ENCODE assay signal across 8 cellular contexts in genomic region chr6:99613398-99613704, GRCh38. TPM values are rescaled to one million over a fixed set of nuclear protein-coding genes. Genes with fewer than 3 reads are reported as not detected.
DNase-seq lines count a peak whose midpoint lies in the region; ATAC-seq and TF ChIP-seq lines count a peak whose summit lies in the region.

No MANE protein-coding gene starts in this region.

- CTCF ChIA-PET in OCI-LY7 (lab: Charles Lee; ENCODE audit: unreplicated experiment), result no interaction called here

- peak overlapping the region; percentile 77; the same call in 1 of the 2 replicates for H2AFZ ChIP-seq in OCI-LY7 (ENCODE audit: low read length)

- H3K4me2 ChIP-seq in OCI-LY7 (ENCODE audit: low read length), result peak overlapping the region; percentile 57

- H3K27me3 ChIP-seq in effector memory CD4-positive, alpha-beta T cell (replicated peaks; ENCODE audit: control insufficient read depth, insufficient read depth, low read length, poor library complexity, severe bottlenecking), result peaks cover 82% of the 10 kb centered on the region

- TF ChIP-seq CTCF in C4-2B (conservative IDR thresholded peaks at IDR 0.05) (peak; percentile 51), OCI-LY7 (conservative IDR thresholded peaks at IDR 0.05; ENCODE audit: low read length) (peak; percentile 50)

- no peaks in the 10 kb centered on the region for H3K9me2 ChIP-seq in OCI-LY7 (ENCODE audit: insufficient read depth, low read length)

- H3K36me3 ChIP-seq in OCI-LY7 (ENCODE audit: insufficient read depth, low read length), result no peaks in the 10 kb centered on the region
- H3K36me3 ChIP-seq in effector memory CD4-positive, alpha-beta T cell (ENCODE audit: control insufficient read depth, insufficient read depth, low read length), result no peaks in the 10 kb centered on the region

- H3K4me1 ChIP-seq in OCI-LY7 (ENCODE audit: insufficient read depth, low read length, poor library complexity, severe bottlenecking), result no peaks in the 10 kb centered on the region
- H3K4me1 ChIP-seq in effector memory CD4-positive, alpha-beta T cell (ENCODE audit: control insufficient read depth, insufficient read depth, low read length, poor library complexity, severe bottlenecking), result peaks cover 27% of the 10 kb centered on the region

- peaks cover 0 to 7% (median 6%) of the 10 kb centered on the region in 3 donors for H3K36me3 Mint-ChIP-seq in naive thymus-derived CD8-positive, alpha-beta T cell

- peak; percentile 35 for ATAC-seq in GM18861 (IDR thresholded peaks at IDR 0.05; ENCODE audit: unreplicated experiment)
- ATAC-seq in HG03039 (IDR thresholded peaks at IDR 0.05; ENCODE audit: unreplicated experiment), result peak; percentile 50
- ATAC-seq in naive thymus-derived CD8-positive, alpha-beta T cell, result peak; percentile 49 to 57

- BruUV-seq in OCI-LY7 (replicated peaks; lab: Mats Ljungman, UMichigan), result no TSS peak

- H3K9me3 Mint-ChIP-seq in naive thymus-derived CD8-positive, alpha-beta T cell, result peaks cover 0 to 19% (median 11%) of the 10 kb centered on the region in 9 donors

- intact Hi-C loops in OCI-LY7 (cut with micrococcal nuclease; ENCODE audit: unreplicated experiment), result no loop called here

- H3K9me3 ChIP-seq in OCI-LY7 (ENCODE audit: low read length), result no peaks in the 10 kb centered on the region
- H3K9me3 ChIP-seq in effector memory CD4-positive, alpha-beta T cell (ENCODE audit: control insufficient read depth, low read length), result no peaks in the 10 kb centered on the region

- H3K4me1 Mint-ChIP-seq in naive thymus-derived CD8-positive, alpha-beta T cell, result peaks cover 10 to 23% (median 16%) of the 10 kb centered on the region in 4 donors

- peak overlapping the region; percentile 60 for H3K4me3 ChIP-seq in OCI-LY7 (ENCODE audit: low read depth, low read length, poor library complexity, severe bottlenecking)
- peak overlapping the region; percentile 57 for H3K4me3 ChIP-seq in effector memory CD4-positive, alpha-beta T cell (ENCODE audit: insufficient read depth, low read depth, low read length, poor library complexity, severe bottlenecking)

- POLR2A ChIA-PET in OCI-LY7 (lab: Charles Lee), result no interaction called here
- POLR2A ChIA-PET in naive thymus-derived CD8-positive, alpha-beta T cell (lab: Charles Lee), result no interaction called here

- peaks cover 66 to 90% (median 76%) of the 10 kb centered on the region in 5 donors for H3K27me3 Mint-ChIP-seq in naive thymus-derived CD8-positive, alpha-beta T cell

- H4K20me1 ChIP-seq in OCI-LY7 (ENCODE audit: insufficient read depth, low read length), result no peaks in the 10 kb centered on the region

- DNase-seq in OCI-LY7 (ENCODE audit: low spot score) (peak; percentile 24), NCI-H1436 (lab: John Stamatoyannopoulos, UW) (no peak), KG1 (lab: John Stamatoyannopoulos, UW) (no peak)
- no peak for DNase-seq in effector memory CD4-positive, alpha-beta T cell
- DNase-seq in naive thymus-derived CD8-positive, alpha-beta T cell, result peak in 2 of 10 donors; percentile 34 to 65

- peak overlapping the region in 5 of 10 donors; percentile 49 to 77 (median 74) for H3K4me3 Mint-ChIP-seq in naive thymus-derived CD8-positive, alpha-beta T cell

- no peaks in the 10 kb centered on the region for H3K79me2 ChIP-seq in OCI-LY7 (ENCODE audit: insufficient read depth, low read depth, low read length)

- H3K27ac Mint-ChIP-seq in naive thymus-derived CD8-positive, alpha-beta T cell, result no peak overlapping the region

- H3K27ac ChIP-seq in C4-2B (no peak overlapping the region), OCI-LY7 (ENCODE audit: low read depth, low read length, poor library complexity, severe bottlenecking) (no peak overlapping the region)
- H3K27ac ChIP-seq in effector memory CD4-positive, alpha-beta T cell (ENCODE audit: insufficient read depth, low read length, poor library complexity, severe bottlenecking), result no peak overlapping the region

RNA-seq across cellular contexts. Expression of gene PRDM13, which starts 6.7 kb away (rescaled TPM):
- 0.16 TPM in 1 of 2 replicates, not detected in the other for total RNA-seq in OCI-LY7 (2014; rRNA removed; shearing (Covaris generic))
- not detected in 2 replicates for total RNA-seq in OCI-LY7 (2022)
- not detected for total RNA-seq in naive thymus-derived CD8-positive, alpha-beta T cell
- not detected for polyA plus RNA-seq in naive thymus-derived CD8-positive, alpha-beta T cell

RNA-seq across cellular contexts. Expression of gene CCNC, which starts 44.9 kb away (rescaled TPM):
- 53.4 and 58.4 TPM in 2 replicates for total RNA-seq in OCI-LY7 (2014; rRNA removed; shearing (Covaris generic))
- 89.1 and 91.9 TPM in 2 replicates for total RNA-seq in OCI-LY7 (2022)
- total RNA-seq in naive thymus-derived CD8-positive, alpha-beta T cell, result 10 to 100 TPM; 50.3 to 55.6 TPM
- polyA plus RNA-seq in naive thymus-derived CD8-positive, alpha-beta T cell, result 10 to 100 TPM; 37.8 to 44.3 (median 39.3) TPM
